In genomic region chr1:8411803-8412182, GRCh38 we compare ENCODE assay signal across 15 cellular contexts.
DNase-seq lines count a peak whose midpoint lies in the region; ATAC-seq and TF ChIP-seq lines count a peak whose summit lies in the region.
"Had no signal": no experiment of that assay in that cellular context is flagged by ENCODE, and none has a peak within 500 bp of the region (broad histone marks: within the 10 kb centered on the region; RNA-seq: fewer than 3 reads in every experiment).

No MANE protein-coding gene starts in this region.

- DNase-seq in Panc1 (ENCODE audit: low read depth, low spot score) = no peak
- DNase-seq in osteoblast (ENCODE audit: insufficient read length, low spot score, missing footprints) = no peak
- no peak for DNase-seq in NCI-H2107 treated with DMSO at 0.1 percent for 48 hours (lab: John Stamatoyannopoulos, UW; ENCODE audit: unreplicated experiment)
- no peak for DNase-seq in COLO829 (ENCODE audit: low spot score)
- no peak for DNase-seq in DMS153 (lab: John Stamatoyannopoulos, UW)
- DNase-seq: activated T-cell treated with anti-CD3 and anti-CD28 coated beads for 4 hours; AML-193; natural killer cell; NCI-H1436; stimulated activated CD4-positive, alpha-beta T cell treated with anti-CD3 and anti-CD28 coated beads, Interleukin-2, amount 100 ng/mL, for 48 hours; testis had no signal

- CTCF ChIA-PET in Panc1 (lab: Charles Lee) = no interaction called here

- peaks cover 85% of the 10 kb centered on the region for H3K79me2 ChIP-seq in osteoblast (ENCODE audit: insufficient read depth, low read length)

- H3K27ac ChIP-seq in 22Rv1 (peak overlapping the region; percentile 75), Panc1 (ENCODE audit: low read length) (peak overlapping the region; percentile 99), esophagus (ENCODE audit: low read depth in 2 of 2, low read length in 1 of 2) (peak overlapping the region; percentile 75 to 81), osteoblast (ENCODE audit: low read depth, low read length) (peak overlapping the region; percentile 98)
- H3K27ac ChIP-seq: HL-60 had no signal

- H3K9me3 ChIP-seq in Panc1 (ENCODE audit: control insufficient read depth, insufficient read depth, low read depth, low read length) (no peaks in the 10 kb centered on the region), esophagus (ENCODE audit: control insufficient read depth in 2 of 2, insufficient read depth in 1 of 2, low read depth in 1 of 2, low read length in 1 of 2) (no peaks in the 10 kb centered on the region), osteoblast (ENCODE audit: low read depth, low read length) (no peaks in the 10 kb centered on the region)
- H3K9me3 ChIP-seq: testis had no signal

- H2AFZ ChIP-seq in osteoblast (ENCODE audit: low read length) = no peak overlapping the region

- no peaks in the 10 kb centered on the region for H4K20me1 ChIP-seq in osteoblast (ENCODE audit: insufficient read depth, low read length)

- H3K27me3 ChIP-seq in Panc1 (ENCODE audit: control insufficient read depth, insufficient read depth, low read length) = no peaks in the 10 kb centered on the region
- no peaks in the 10 kb centered on the region for H3K27me3 ChIP-seq in esophagus (ENCODE audit: control insufficient read depth in 1 of 2, insufficient read depth in 2 of 2, low read length in 2 of 2)
- H3K27me3 ChIP-seq in osteoblast (ENCODE audit: insufficient read depth, low read length) = no peaks in the 10 kb centered on the region
- H3K27me3 ChIP-seq: testis had no signal

- WGBS in esophagus, 2 donors = 36 to 47% methylated on average over 7 of the region's 7 CpGs

- H3K4me3 ChIP-seq in Panc1 (ENCODE audit: low read depth in 2 of 2, low read length in 2 of 2) = peak overlapping the region in 1 of 2 experiments; percentile 6; a peak in 1 of 4 replicates
- H3K4me3 ChIP-seq in esophagus (ENCODE audit: low read depth in 1 of 2, low read length in 2 of 2) = no peak overlapping the region
- H3K4me3 ChIP-seq in osteoblast (ENCODE audit: insufficient read depth, low read length) = peak overlapping the region; percentile 33
- H3K4me3 ChIP-seq: testis had no signal

- intact Hi-C loops in Panc1 (cut with micrococcal nuclease; ENCODE audit: unreplicated experiment) = no loop called here

- H3K4me1 ChIP-seq in Panc1 (ENCODE audit: control insufficient read depth, insufficient read depth, low read length) (peaks cover 100% of the 10 kb centered on the region), esophagus (ENCODE audit: control insufficient read depth in 2 of 2, insufficient read depth in 2 of 2, low read length in 1 of 2) (peaks cover 4 to 6% of the 10 kb centered on the region in 2 donors), osteoblast (ENCODE audit: insufficient read depth, low read length) (peaks cover 61% of the 10 kb centered on the region)

- in situ Hi-C loops in Panc1 (cut with HindIII; ENCODE audit: low pct_unique_long_range_greater_than_20kb, low sequenced_read_pairs) = no loop called here

- BruUV-seq in Panc1 (replicated peaks; lab: Mats Ljungman, UMichigan) = TSS peak; percentile 41

- H3K4me2 ChIP-seq in osteoblast (ENCODE audit: insufficient read depth, low read length) = peak overlapping the region; percentile 66

- no peak for ATAC-seq in Panc1
- ATAC-seq in HG02759 (IDR thresholded peaks at IDR 0.05; ENCODE audit: unreplicated experiment) = no peak
- ATAC-seq: natural killer cell had no signal

- H3K36me3 ChIP-seq in Panc1 (ENCODE audit: control insufficient read depth, insufficient read depth, low read length) = peaks cover 8% of the 10 kb centered on the region
- peaks cover 0 to 2% of the 10 kb centered on the region in 2 donors for H3K36me3 ChIP-seq in esophagus (ENCODE audit: control insufficient read depth in 2 of 2, insufficient read depth in 2 of 2, low read length in 1 of 2)
- peaks cover 34% of the 10 kb centered on the region for H3K36me3 ChIP-seq in osteoblast (ENCODE audit: insufficient read depth, low read length)

- POLR2A ChIA-PET in Panc1 (lab: Charles Lee) = no interaction called here

- TF ChIP-seq CTCF in 22Rv1 (IDR thresholded peaks at IDR 0.05) (no peak), Panc1 (IDR thresholded peaks at IDR 0.05) (no peak), osteoblast (IDR thresholded peaks at IDR 0.05; ENCODE audit: extremely low read depth, low read depth, low read length) (no peak)
